In genomic region chr2:143937563-143938346, GRCh38 we compare ENCODE assay signal across 8 cellular contexts.
DNase-seq lines count a peak whose midpoint lies in the region; ATAC-seq lines count a peak whose summit lies in the region.

No MANE protein-coding gene starts in this region.

- intact Hi-C loops in activated CD4-positive, alpha-beta T cell treated with anti-CD3 and anti-CD28 coated beads, Interleukin-2, amount 10 ng/mL, durations not matched to agents 24 days and 14 days (cut with micrococcal nuclease), result loop anchor here (10.0 kb wide), 2 partner anchors 387 to 577 kb away; no protein-coding TSS in a partner anchor

- H3K9me3 Mint-ChIP-seq in activated CD4-positive, alpha-beta T cell treated with anti-CD3 and anti-CD28 coated beads, Interleukin-2, amount 10 ng/mL, durations not matched to agents 24 days and 14 days, result no peaks in the 10 kb centered on the region
- H3K9me3 Mint-ChIP-seq in activated naive CD8-positive, alpha-beta T cell treated with anti-CD3 and anti-CD28 coated beads, Interleukin-2, amount 10 ng/mL, durations not matched to agents 7 days and 5 days, result no peaks in the 10 kb centered on the region
- no peaks in the 10 kb centered on the region for H3K9me3 Mint-ChIP-seq in stimulated activated naive CD8-positive, alpha-beta T cell treated with anti-CD3 and anti-CD28 coated beads, Interleukin-15, Interleukin-2, amounts not matched to agents 100 ng/mL and 50 ng/mL, for 24 hours

- H3K36me3 Mint-ChIP-seq in activated CD4-positive, alpha-beta T cell treated with anti-CD3 and anti-CD28 coated beads, Interleukin-2, amount 10 ng/mL, durations not matched to agents 24 days and 14 days (ENCODE audit: low read depth), result no peaks in the 10 kb centered on the region
- H3K36me3 Mint-ChIP-seq in activated naive CD8-positive, alpha-beta T cell treated with anti-CD3 and anti-CD28 coated beads, Interleukin-2, amount 10 ng/mL, durations not matched to agents 7 days and 5 days, result no peaks in the 10 kb centered on the region
- peaks cover 6% of the 10 kb centered on the region for H3K36me3 Mint-ChIP-seq in stimulated activated naive CD8-positive, alpha-beta T cell treated with anti-CD3 and anti-CD28 coated beads, Interleukin-15, Interleukin-2, amounts not matched to agents 100 ng/mL and 50 ng/mL, for 24 hours (ENCODE audit: low read depth)

- POLR2A ChIA-PET in activated naive CD8-positive, alpha-beta T cell treated with anti-CD3 and anti-CD28 coated beads, Interleukin-2, amount 10 ng/mL, durations not matched to agents 7 days and 5 days (lab: Charles Lee), result no interaction called here

- H3K27ac Mint-ChIP-seq in activated CD4-positive, alpha-beta T cell treated with anti-CD3 and anti-CD28 coated beads, Interleukin-2, amount 10 ng/mL, durations not matched to agents 24 days and 14 days, result no peak overlapping the region
- no peak overlapping the region for H3K27ac Mint-ChIP-seq in activated naive CD8-positive, alpha-beta T cell treated with anti-CD3 and anti-CD28 coated beads, Interleukin-2, amount 10 ng/mL, durations not matched to agents 7 days and 5 days
- H3K27ac Mint-ChIP-seq in stimulated activated naive CD8-positive, alpha-beta T cell treated with anti-CD3 and anti-CD28 coated beads, Interleukin-15, Interleukin-2, amounts not matched to agents 100 ng/mL and 50 ng/mL, for 24 hours, result peak overlapping the region; percentile 46

- peaks cover 60% of the 10 kb centered on the region for H3K27me3 Mint-ChIP-seq in activated CD4-positive, alpha-beta T cell treated with anti-CD3 and anti-CD28 coated beads, Interleukin-2, amount 10 ng/mL, durations not matched to agents 24 days and 14 days
- peaks cover 48% of the 10 kb centered on the region for H3K27me3 Mint-ChIP-seq in activated naive CD8-positive, alpha-beta T cell treated with anti-CD3 and anti-CD28 coated beads, Interleukin-2, amount 10 ng/mL, durations not matched to agents 7 days and 5 days
- peaks cover 55% of the 10 kb centered on the region for H3K27me3 Mint-ChIP-seq in stimulated activated naive CD8-positive, alpha-beta T cell treated with anti-CD3 and anti-CD28 coated beads, Interleukin-15, Interleukin-2, amounts not matched to agents 100 ng/mL and 50 ng/mL, for 24 hours

- DNase-seq in activated CD4-positive, alpha-beta T cell treated with anti-CD3 and anti-CD28 coated beads, Interleukin-2, amount 10 ng/mL, durations not matched to agents 24 days and 14 days, result no peak
- DNase-seq in activated CD4-positive, alpha-beta T cell treated with anti-CD3 and anti-CD28 coated beads, Interleukin-2, amount 50 U/mL, for 4 hours, result no peak
- no peak for DNase-seq in activated naive CD8-positive, alpha-beta T cell treated with anti-CD3 and anti-CD28 coated beads, Interleukin-2, amount 10 ng/mL, durations not matched to agents 7 days and 5 days
- no peak for DNase-seq in stimulated activated naive CD4-positive, alpha-beta T cell (lab: John Stamatoyannopoulos, UW)
- DNase-seq in cerebellar nuclear complex (lab: John Stamatoyannopoulos, UW), result no peak

- H3K4me1 Mint-ChIP-seq in activated CD4-positive, alpha-beta T cell treated with anti-CD3 and anti-CD28 coated beads, Interleukin-2, amount 10 ng/mL, durations not matched to agents 24 days and 14 days, result peaks cover 11% of the 10 kb centered on the region
- H3K4me1 Mint-ChIP-seq in activated naive CD8-positive, alpha-beta T cell treated with anti-CD3 and anti-CD28 coated beads, Interleukin-2, amount 10 ng/mL, durations not matched to agents 7 days and 5 days, result peaks cover 5% of the 10 kb centered on the region
- H3K4me1 Mint-ChIP-seq in stimulated activated naive CD8-positive, alpha-beta T cell treated with anti-CD3 and anti-CD28 coated beads, Interleukin-15, Interleukin-2, amounts not matched to agents 100 ng/mL and 50 ng/mL, for 24 hours (ENCODE audit: low read depth), result peaks cover 17% of the 10 kb centered on the region

- H3K4me3 Mint-ChIP-seq in activated CD4-positive, alpha-beta T cell treated with anti-CD3 and anti-CD28 coated beads, Interleukin-2, amount 10 ng/mL, durations not matched to agents 24 days and 14 days, result peak overlapping the region; percentile 32
- peak overlapping the region; percentile 28 for H3K4me3 Mint-ChIP-seq in activated naive CD8-positive, alpha-beta T cell treated with anti-CD3 and anti-CD28 coated beads, Interleukin-2, amount 10 ng/mL, durations not matched to agents 7 days and 5 days
- H3K4me3 Mint-ChIP-seq in stimulated activated naive CD8-positive, alpha-beta T cell treated with anti-CD3 and anti-CD28 coated beads, Interleukin-15, Interleukin-2, amounts not matched to agents 100 ng/mL and 50 ng/mL, for 24 hours, result peak overlapping the region; percentile 36

- peak; percentile 6 for ATAC-seq in HG03280 (IDR thresholded peaks at IDR 0.05; ENCODE audit: unreplicated experiment)
- ATAC-seq in activated naive CD8-positive, alpha-beta T cell treated with anti-CD3 and anti-CD28 coated beads, Interleukin-2, amount 10 ng/mL, durations not matched to agents 7 days and 5 days (ENCODE audit: low read depth), result no peak

- H3K9me3 ChIP-seq in iPS-18c (ENCODE audit: control insufficient read depth, insufficient read depth, low read length), result no peaks in the 10 kb centered on the region

- peak overlapping the region; percentile 61; the same call in 1 of the 2 replicates for H3K4me3 ChIP-seq in iPS-18c (ENCODE audit: insufficient read depth, low read depth, low read length)
